8 cellular contexts compared by ENCODE assay signal in the genomic region with DNA sequence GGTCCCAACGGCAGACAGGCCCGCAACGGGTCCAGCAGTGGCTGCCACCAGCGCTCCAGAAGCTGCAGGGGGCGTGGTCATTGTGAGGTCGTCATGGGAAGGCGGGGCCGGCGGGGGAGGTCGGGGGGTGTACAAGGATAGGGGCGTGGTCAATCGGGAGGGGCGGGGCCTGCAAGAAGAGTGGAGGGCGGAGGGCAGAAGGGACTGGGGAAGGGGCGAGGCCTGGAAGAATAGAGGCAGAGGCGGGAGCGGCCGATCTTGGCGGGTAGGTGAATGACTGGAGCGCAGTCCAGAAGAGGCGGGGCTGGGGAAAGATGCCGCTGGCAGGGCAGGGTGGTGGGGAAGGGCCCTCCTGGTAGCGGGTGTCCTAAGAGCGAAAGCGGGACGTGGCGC. TPM values are rescaled to one million over a fixed set of nuclear protein-coding genes. Genes with fewer than 3 reads are reported as not detected.
DNase-seq lines count a peak whose midpoint lies in the region; ATAC-seq and TF ChIP-seq lines count a peak whose summit lies in the region.

No MANE protein-coding gene starts in this region.

- peaks cover 31% of the 10 kb centered on the region for H3K4me1 ChIP-seq in mononuclear cell (ENCODE audit: insufficient read depth, low read length)

- peaks cover 3% of the 10 kb centered on the region for H3K36me3 Mint-ChIP-seq in activated T-cell treated with anti-CD3 and anti-CD28 coated beads, Interleukin-2, amount 50 U/mL, for 4 hours (ENCODE audit: insufficient read depth)

- H3K27me3 ChIP-seq in mononuclear cell (ENCODE audit: insufficient read depth, low read length), result no peaks in the 10 kb centered on the region

- H3K9me3 Mint-ChIP-seq in activated T-cell treated with anti-CD3 and anti-CD28 coated beads, Interleukin-2, amount 50 U/mL, for 4 hours, result no peaks in the 10 kb centered on the region

- peak; percentile 95 for DNase-seq in GM13977 (ENCODE audit: low spot score)
- DNase-seq in NCI-H82 treated with DMSO at 0.1 percent for 48 hours (lab: John Stamatoyannopoulos, UW; ENCODE audit: unreplicated experiment), result peak; percentile 50
- DNase-seq in activated T-cell treated with anti-CD3 and anti-CD28 coated beads, Interleukin-2, amount 50 U/mL, for 4 hours, result peak; percentile 85
- DNase-seq in erythroblast (lab: John Stamatoyannopoulos, UW), result peak; percentile 90 to 94
- DNase-seq in stimulated activated CD8-positive, alpha-beta memory T cell treated with anti-CD3 and anti-CD28 coated beads, Interleukin-15, amount 100 ng/mL, for 4 hours (ENCODE audit: low read depth in 2 of 2), result peak; percentile 52 to 65
- DNase-seq in SW 1271 (lab: John Stamatoyannopoulos, UW), result no peak

- no peaks in the 10 kb centered on the region for H3K27me3 Mint-ChIP-seq in activated T-cell treated with anti-CD3 and anti-CD28 coated beads, Interleukin-2, amount 50 U/mL, for 4 hours (ENCODE audit: low read depth)

- peak overlapping the region; percentile 78 for H3K4me3 Mint-ChIP-seq in activated T-cell treated with anti-CD3 and anti-CD28 coated beads, Interleukin-2, amount 50 U/mL, for 4 hours

- no peaks in the 10 kb centered on the region for H3K9me3 ChIP-seq in mononuclear cell (ENCODE audit: low read depth, low read length)

- TF ChIP-seq POLR2A in erythroblast (IDR thresholded peaks at IDR 0.05; ENCODE audit: low read length), result no peak

- in situ Hi-C loops in GM13977 (cut with MboI; ENCODE audit: low pct_unique_long_range_greater_than_20kb, low sequenced_read_pairs, unreplicated experiment), result no loop called here

- TF ChIP-seq CTCF in GM13977 (IDR thresholded peaks at IDR 0.05; ENCODE audit: extremely low read depth, insufficient read depth, missing control alignments), result no peak

- ATAC-seq in activated T-cell treated with anti-CD3 and anti-CD28 coated beads, Interleukin-2, amount 50 U/mL, for 4 hours, result peak; percentile 42 to 54
- ATAC-seq in GM21723 (IDR thresholded peaks at IDR 0.05; ENCODE audit: unreplicated experiment), result no peak

- peaks cover 25% of the 10 kb centered on the region for H3K4me1 Mint-ChIP-seq in activated T-cell treated with anti-CD3 and anti-CD28 coated beads, Interleukin-2, amount 50 U/mL, for 4 hours (ENCODE audit: low read depth)

- H3K4me3 ChIP-seq in mononuclear cell (ENCODE audit: low read length), result peak overlapping the region; percentile 54

RNA-seq across cellular contexts. Expression of a gene that starts 4.3 kb away (rescaled TPM):
- total RNA-seq in activated T-cell treated with anti-CD3 and anti-CD28 coated beads, Interleukin-2, amount 50 U/mL, for 4 hours, result 10 to 100 TPM; 15.6 to 19.9 (median 18.5) TPM
- total RNA-seq in mononuclear cell, result 4.6 TPM

RNA-seq across cellular contexts. Expression of a gene that starts 9.3 kb away (rescaled TPM):
- 10 to 100 TPM; 44.1 to 51.0 (median 47.2) TPM for total RNA-seq in activated T-cell treated with anti-CD3 and anti-CD28 coated beads, Interleukin-2, amount 50 U/mL, for 4 hours
- 15.1 TPM for total RNA-seq in mononuclear cell

RNA-seq across cellular contexts. Expression of a gene that starts 42.0 kb away (rescaled TPM):
- total RNA-seq in activated T-cell treated with anti-CD3 and anti-CD28 coated beads, Interleukin-2, amount 50 U/mL, for 4 hours, result 10 to 100 TPM; 63.6 to 73.6 (median 71.5) TPM
- total RNA-seq in mononuclear cell, result 30.2 TPM

RNA-seq across cellular contexts. Expression of a gene that starts 42.2 kb away (rescaled TPM):
- 10 to 100 TPM; 77.8 to 86.3 (median 83.7) TPM for total RNA-seq in activated T-cell treated with anti-CD3 and anti-CD28 coated beads, Interleukin-2, amount 50 U/mL, for 4 hours
- total RNA-seq in mononuclear cell, result 26.1 TPM

RNA-seq across cellular contexts. Expression of a gene that starts 45.7 kb away (rescaled TPM):
- total RNA-seq in activated T-cell treated with anti-CD3 and anti-CD28 coated beads, Interleukin-2, amount 50 U/mL, for 4 hours, result 1 to 10 TPM in 1 of 3 donors, under 1 TPM in 1, not detected in 1; 0.40 to 1.2 TPM
- 0.31 TPM for total RNA-seq in mononuclear cell

Comparison
In these comparisons a context has a peak if more than half of its experiments do, and no peak if none do; other contexts are left out.
1. DNase-seq: peak in GM13977 (single experiment), NCI-H82 treated with DMSO at 0.1 percent for 48 hours (single experiment), activated T-cell treated with anti-CD3 and anti-CD28 coated beads, Interleukin-2, amount 50 U/mL, for 4 hours (single experiment), erythroblast (2 of 2) and stimulated activated CD8-positive, alpha-beta memory T cell treated with anti-CD3 and anti-CD28 coated beads, Interleukin-15, amount 100 ng/mL, for 4 hours (2 of 2); none in SW 1271 (0 of 2).